15 cellular contexts compared by ENCODE assay signal in the genomic region with DNA sequence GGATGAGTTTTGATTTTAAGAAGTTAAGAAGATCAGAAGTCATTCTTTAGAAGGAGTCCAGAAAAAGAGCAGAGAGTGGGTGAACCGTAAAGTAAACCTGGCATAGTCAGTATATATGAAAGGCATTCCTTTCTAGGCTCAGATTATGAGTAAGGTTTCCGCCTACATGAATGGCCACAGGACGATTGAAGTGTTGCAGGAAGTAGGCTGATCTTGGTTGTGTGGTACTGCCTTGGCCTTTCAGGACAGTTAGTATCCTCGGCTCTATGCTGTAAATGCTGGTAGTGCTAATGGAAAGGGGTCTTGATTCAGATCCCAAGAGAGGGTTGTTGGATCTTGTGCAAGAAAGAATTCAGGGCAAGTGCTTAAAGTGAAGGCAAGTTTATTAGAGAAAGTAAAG.
DNase-seq lines count a peak whose midpoint lies in the region; ATAC-seq, FAIRE-seq and TF ChIP-seq lines count a peak whose summit lies in the region.
"Had no signal": no experiment of that assay in that cellular context is flagged by ENCODE, and none has a peak within 500 bp of the region (broad histone marks: within the 10 kb centered on the region; RNA-seq: fewer than 3 reads in every experiment).

No MANE protein-coding gene starts in this region.

- H3K9me3 ChIP-seq in HEK293 (ENCODE audit: control insufficient read depth, insufficient read depth, low read depth, low read length), result no peaks in the 10 kb centered on the region
- no peaks in the 10 kb centered on the region for H3K9me3 ChIP-seq in astrocyte (ENCODE audit: insufficient read depth, low read depth, low read length)

- H3K27me3 ChIP-seq in astrocyte (ENCODE audit: insufficient read depth, low read length), result no peaks in the 10 kb centered on the region

- H3K9ac ChIP-seq in astrocyte (ENCODE audit: low read length), result no peak overlapping the region

- H3K9me3 Mint-ChIP-seq in activated naive CD4-positive, alpha-beta T cell treated with anti-CD3 and anti-CD28 coated beads, Interleukin-2, amount 50 U/mL, for 72 hours, result no peaks in the 10 kb centered on the region
- H3K9me3 Mint-ChIP-seq in activated naive CD4-positive, alpha-beta T cell treated with anti-CD3 and anti-CD28 coated beads, Interleukin-2, amount 10 ng/mL, durations not matched to agents 7 days and 5 days, result no peaks in the 10 kb centered on the region
- H3K9me3 Mint-ChIP-seq in astrocyte (ENCODE audit: unreplicated experiment), result peaks cover 2% of the 10 kb centered on the region
- H3K9me3 Mint-ChIP-seq: CD4-positive, CD25-positive, alpha-beta regulatory T cell had no signal

- no peak for DNase-seq in activated naive CD4-positive, alpha-beta T cell treated with anti-CD3 and anti-CD28 coated beads, Interleukin-2, amount 50 U/mL, for 72 hours (ENCODE audit: low spot score in 2 of 2)
- DNase-seq in activated naive CD4-positive, alpha-beta T cell treated with anti-CD3 and anti-CD28 coated beads, Interleukin-2, amount 10 ng/mL, durations not matched to agents 7 days and 5 days, result no peak
- DNase-seq in astrocyte (ENCODE audit: low read depth) (peak; percentile 26), renal cortical epithelial cell (ENCODE audit: low read depth) (peak; percentile 25), Ammon's horn (ENCODE audit: low spot score) (no peak), DMS153 treated with DMSO at 0.1 percent for 48 hours (lab: John Stamatoyannopoulos, UW; ENCODE audit: unreplicated experiment) (no peak)
- DNase-seq: CD4-positive, CD25-positive, alpha-beta regulatory T cell; DMS79; NCI-H1436 treated with DMSO at 0.1 percent for 48 hours; NCI-H2081; NCI-H510A treated with DMSO at 0.1 percent for 48 hours had no signal

- H3K4me3 ChIP-seq in HEK293 (ENCODE audit: low read depth, low read length) (no peak overlapping the region), astrocyte (ENCODE audit: insufficient read depth, low read depth, low read length) (no peak overlapping the region)

- no peaks in the 10 kb centered on the region for H3K36me3 Mint-ChIP-seq in activated naive CD4-positive, alpha-beta T cell treated with anti-CD3 and anti-CD28 coated beads, Interleukin-2, amount 50 U/mL, for 72 hours
- H3K36me3 Mint-ChIP-seq in activated naive CD4-positive, alpha-beta T cell treated with anti-CD3 and anti-CD28 coated beads, Interleukin-2, amount 10 ng/mL, durations not matched to agents 7 days and 5 days, result peaks cover 3% of the 10 kb centered on the region
- H3K36me3 Mint-ChIP-seq in astrocyte (ENCODE audit: low read depth, unreplicated experiment), result peaks cover 19% of the 10 kb centered on the region

- no peaks in the 10 kb centered on the region for H3K79me2 ChIP-seq in astrocyte (ENCODE audit: insufficient read depth, low read length)

- H3K4me3 Mint-ChIP-seq in activated naive CD4-positive, alpha-beta T cell treated with anti-CD3 and anti-CD28 coated beads, Interleukin-2, amount 10 ng/mL, durations not matched to agents 7 days and 5 days, result no peak overlapping the region
- no peak overlapping the region for H3K4me3 Mint-ChIP-seq in astrocyte (ENCODE audit: unreplicated experiment)
- H3K4me3 Mint-ChIP-seq: CD4-positive, CD25-positive, alpha-beta regulatory T cell had no signal

- H4K20me1 ChIP-seq in astrocyte (ENCODE audit: insufficient read depth, low read length), result peaks cover 4% of the 10 kb centered on the region

- ATAC-seq in activated naive CD4-positive, alpha-beta T cell treated with anti-CD3 and anti-CD28 coated beads, Interleukin-2, amount 50 U/mL, for 72 hours, result peak; percentile 78 to 80
- ATAC-seq in HG02970 (IDR thresholded peaks at IDR 0.05; ENCODE audit: low FRiP score, unreplicated experiment), result no peak

- TF ChIP-seq CTCF in HEK293 (tag by site-specific recombination; IDR thresholded peaks at IDR 0.05), result no peak
- no peak for TF ChIP-seq CTCF in astrocyte (IDR thresholded peaks at IDR 0.05; ENCODE audit: insufficient read depth, low read depth, low read length)

- CTCF ChIA-PET in activated naive CD4-positive, alpha-beta T cell treated with anti-CD3 and anti-CD28 coated beads, Interleukin-2, amount 10 ng/mL, durations not matched to agents 7 days and 5 days (lab: Charles Lee), result no interaction called here
- CTCF ChIA-PET in HEK293 (lab: Yijun Ruan, JAX), result interaction anchor here (0.6 kb wide), 1 partner anchor 17 kb away, joined by 5 read pairs; no protein-coding TSS in a partner anchor

- POLR2A ChIA-PET in HEK293 (lab: Yijun Ruan, JAX), result no interaction called here

- no peak overlapping the region for H3K4me2 ChIP-seq in astrocyte (ENCODE audit: low read length)

- H3K4me1 ChIP-seq in HEK293 (ENCODE audit: control insufficient read depth, insufficient read depth, low read length) (no peaks in the 10 kb centered on the region), astrocyte (ENCODE audit: insufficient read depth, low read length) (no peaks in the 10 kb centered on the region)

- H2AFZ ChIP-seq in astrocyte (ENCODE audit: low read depth, low read length), result no peak overlapping the region

- no peak overlapping the region for H3K27ac ChIP-seq in HEK293 (ENCODE audit: extremely low read depth, low read depth, low read length)
- H3K27ac ChIP-seq in astrocyte (ENCODE audit: low read depth, low read length), result no peak overlapping the region

- no peaks in the 10 kb centered on the region for H3K27me3 Mint-ChIP-seq in activated naive CD4-positive, alpha-beta T cell treated with anti-CD3 and anti-CD28 coated beads, Interleukin-2, amount 10 ng/mL, durations not matched to agents 7 days and 5 days
- no peaks in the 10 kb centered on the region for H3K27me3 Mint-ChIP-seq in astrocyte (ENCODE audit: low read depth, unreplicated experiment)
- H3K27me3 Mint-ChIP-seq: CD4-positive, CD25-positive, alpha-beta regulatory T cell had no signal

- no peak for FAIRE-seq in astrocyte (lab: Jason Lieb, UNC)
- FAIRE-seq: G401.6, GM12891 had no signal

- H3K36me3 ChIP-seq in HEK293 (ENCODE audit: control insufficient read depth in 2 of 2, insufficient read depth in 1 of 2, low read length in 2 of 2) (no peaks in the 10 kb centered on the region), astrocyte (ENCODE audit: insufficient read depth, low read length) (no peaks in the 10 kb centered on the region)

- no peak overlapping the region for H3K27ac Mint-ChIP-seq in activated naive CD4-positive, alpha-beta T cell treated with anti-CD3 and anti-CD28 coated beads, Interleukin-2, amount 50 U/mL, for 72 hours
- no peak overlapping the region for H3K27ac Mint-ChIP-seq in activated naive CD4-positive, alpha-beta T cell treated with anti-CD3 and anti-CD28 coated beads, Interleukin-2, amount 10 ng/mL, durations not matched to agents 7 days and 5 days
- peak overlapping the region; percentile 79 for H3K27ac Mint-ChIP-seq in astrocyte (ENCODE audit: unreplicated experiment)

- H3K4me1 Mint-ChIP-seq in activated naive CD4-positive, alpha-beta T cell treated with anti-CD3 and anti-CD28 coated beads, Interleukin-2, amount 10 ng/mL, durations not matched to agents 7 days and 5 days, result peaks cover 2% of the 10 kb centered on the region
- peaks cover 12% of the 10 kb centered on the region for H3K4me1 Mint-ChIP-seq in astrocyte (ENCODE audit: low read depth, unreplicated experiment)

TF ChIP-seq in HEK293, 187 proteins besides CTCF, POLR2A, EP300 and RAD21:
- TF ChIP-seq ZBTB48 (tag by site-specific recombination; IDR thresholded peaks at IDR 0.05), result no peak
- TF ChIP-seq YY2 (tag by site-specific recombination; IDR thresholded peaks at IDR 0.05), result no peak
- peak; percentile 37; the same call in 1 of the 2 replicates for TF ChIP-seq ZFHX2 (tag by site-specific recombination; conservative IDR thresholded peaks at IDR 0.05)

Comparison
In these comparisons a context has a peak if more than half of its experiments do, and no peak if none do; other contexts are left out.
1. DNase-seq: peak in astrocyte (single experiment) and renal cortical epithelial cell (single experiment); none in activated naive CD4-positive, alpha-beta T cell treated with anti-CD3 and anti-CD28 coated beads, Interleukin-2, amount 50 U/mL, for 72 hours (0 of 2), activated naive CD4-positive, alpha-beta T cell treated with anti-CD3 and anti-CD28 coated beads, Interleukin-2, amount 10 ng/mL, durations not matched to agents 7 days and 5 days (single experiment), Ammon's horn (single experiment) and DMS153 treated with DMSO at 0.1 percent for 48 hours (single experiment).